In genomic region chr15:66433726-66434125, GRCh38 we compare ENCODE assay signal across 19 cellular contexts. TPM values are rescaled to one million over a fixed set of nuclear protein-coding genes. Genes with fewer than 3 reads are reported as not detected.
A peak's percentile ranks its signal among the peaks of the same experiment; 100 is the strongest.
DNase-seq lines count a peak whose midpoint lies in the region; ATAC-seq and TF ChIP-seq lines count a peak whose summit lies in the region.
"Had no signal": no experiment of that assay in that cellular context is flagged by ENCODE, and none has a peak within 500 bp of the region (broad histone marks: within the 10 kb centered on the region; RNA-seq: fewer than 3 reads in every experiment).

No MANE protein-coding gene starts in this region.

- 94 to 100% methylated on average over 1 to 2 of the region's 2 CpGs for WGBS in transverse colon (ENCODE audit: low coverage in 1 of 2), 2 donors
- WGBS in tibial nerve, 2 donors, result 69 to 82% methylated on average over 2 of the region's 2 CpGs
- 80 to 95% (median 88%) methylated on average over 2 of the region's 2 CpGs for WGBS in stomach, 5 donors

- peaks cover 42 to 57% of the 10 kb centered on the region in 2 donors for H3K36me3 Mint-ChIP-seq in CD14-positive monocyte
- peaks cover 36% of the 10 kb centered on the region for H3K36me3 Mint-ChIP-seq in WTC11
- peaks cover 10 to 22% (median 15%) of the 10 kb centered on the region in 3 donors for H3K36me3 Mint-ChIP-seq in immature natural killer cell

- H3K4me3 ChIP-seq in transverse colon (no peak overlapping the region), tibial nerve (no peak overlapping the region), stomach (no peak overlapping the region)
- H3K4me3 ChIP-seq: sigmoid colon, thyroid gland had no signal

- no peak for TF ChIP-seq EP300 in transverse colon (IDR thresholded peaks at IDR 0.05; ENCODE audit: low read depth)
- no peak for TF ChIP-seq EP300 in tibial nerve (IDR thresholded peaks at IDR 0.05)
- TF ChIP-seq EP300 in stomach (IDR thresholded peaks at IDR 0.05), result no peak

- no peaks in the 10 kb centered on the region for H3K4me1 ChIP-seq in transverse colon
- no peaks in the 10 kb centered on the region for H3K4me1 ChIP-seq in tibial nerve
- H3K4me1 ChIP-seq in stomach, result no peaks in the 10 kb centered on the region
- H3K4me1 ChIP-seq: sigmoid colon, thyroid gland had no signal

- no peak overlapping the region for H3K4me3 Mint-ChIP-seq in CD14-positive monocyte
- no peak overlapping the region for H3K4me3 Mint-ChIP-seq in WTC11
- H3K4me3 Mint-ChIP-seq in immature natural killer cell, result no peak overlapping the region
- H3K4me3 Mint-ChIP-seq: activated naive CD4-positive, alpha-beta T cell treated with anti-CD3 and anti-CD28 coated beads, Interleukin-2, amount 50 U/mL, for 24 hours; HFFc6 had no signal

- H3K27me3 Mint-ChIP-seq in CD14-positive monocyte (ENCODE audit: low read depth in 3 of 3) (peaks cover 0 to 2% (median 0%) of the 10 kb centered on the region in 3 donors), WTC11 (ENCODE audit: low read depth) (no peaks in the 10 kb centered on the region), immature natural killer cell (ENCODE audit: low read depth in 3 of 3) (peaks cover 0 to 3% (median 0%) of the 10 kb centered on the region in 3 donors)
- H3K27me3 Mint-ChIP-seq: activated naive CD4-positive, alpha-beta T cell treated with anti-CD3 and anti-CD28 coated beads, Interleukin-2, amount 50 U/mL, for 24 hours had no signal

- TF ChIP-seq POLR2A in transverse colon (IDR thresholded peaks at IDR 0.05) (no peak), tibial nerve (IDR thresholded peaks at IDR 0.05) (no peak), stomach (IDR thresholded peaks at IDR 0.05) (no peak)

- TF ChIP-seq CTCF in CD14-positive monocyte (IDR thresholded peaks at IDR 0.05) (no peak), WTC11 (IDR thresholded peaks at IDR 0.05) (no peak), transverse colon (IDR thresholded peaks at IDR 0.05) (no peak), tibial nerve (IDR thresholded peaks at IDR 0.05) (no peak), stomach (IDR thresholded peaks at IDR 0.05) (no peak)

- in situ Hi-C loops in transverse colon (cut with MboI; ENCODE audit: low pct_ligation_motif_present in 1 of 4, low pct_unique_long_range_greater_than_20kb in 1 of 4, low sequenced_read_pairs in 3 of 4), result no loop called here

- peaks cover 36% of the 10 kb centered on the region for H3K4me1 Mint-ChIP-seq in CD14-positive monocyte
- peaks cover 41% of the 10 kb centered on the region for H3K4me1 Mint-ChIP-seq in WTC11
- H3K4me1 Mint-ChIP-seq in immature natural killer cell, result peaks cover 35 to 53% of the 10 kb centered on the region in 2 donors

- CTCF ChIA-PET in WTC11 (lab: Charles Lee), result interaction anchor here (1.0 kb wide), 1 partner anchor 36 kb away, joined by 3 read pairs; no protein-coding TSS in a partner anchor

- POLR2A ChIA-PET in WTC11 (lab: Charles Lee), result interaction anchor here (1.0 kb wide), 1 partner anchor 41 kb away, joined by 4 read pairs; no protein-coding TSS in a partner anchor

- intact Hi-C loops in CD14-positive monocyte (cut with micrococcal nuclease), result no loop called here
- intact Hi-C loops in transverse colon (cut with DNase I; ENCODE audit: low total_unique reads), result no loop called here
- intact Hi-C loops in stomach (cut with DNase I; ENCODE audit: low total_unique reads), result no loop called here

- peaks cover 0 to 19% (median 6%) of the 10 kb centered on the region in 4 donors for H3K36me3 ChIP-seq in transverse colon
- H3K36me3 ChIP-seq in tibial nerve, result peaks cover 0 to 41% (median 0%) of the 10 kb centered on the region in 3 donors
- H3K36me3 ChIP-seq in stomach, result peaks cover 9 to 41% (median 40%) of the 10 kb centered on the region in 4 donors

- no peaks in the 10 kb centered on the region for H3K9me3 Mint-ChIP-seq in CD14-positive monocyte
- H3K9me3 Mint-ChIP-seq in WTC11, result no peaks in the 10 kb centered on the region
- no peaks in the 10 kb centered on the region for H3K9me3 Mint-ChIP-seq in immature natural killer cell
- H3K9me3 Mint-ChIP-seq: activated naive CD4-positive, alpha-beta T cell treated with anti-CD3 and anti-CD28 coated beads, Interleukin-2, amount 50 U/mL, for 24 hours; HFFc6 had no signal

- no peaks in the 10 kb centered on the region for H3K27me3 ChIP-seq in transverse colon
- H3K27me3 ChIP-seq in tibial nerve, result no peaks in the 10 kb centered on the region
- H3K27me3 ChIP-seq in stomach, result no peaks in the 10 kb centered on the region
- H3K27me3 ChIP-seq: sigmoid colon, thyroid gland had no signal

- H3K9me3 ChIP-seq in transverse colon, result no peaks in the 10 kb centered on the region
- H3K9me3 ChIP-seq in tibial nerve, result no peaks in the 10 kb centered on the region
- no peaks in the 10 kb centered on the region for H3K9me3 ChIP-seq in stomach
- H3K9me3 ChIP-seq: sigmoid colon, SK-N-SH, thyroid gland had no signal

- H3K27ac Mint-ChIP-seq in CD14-positive monocyte, result peak overlapping the region in 6 of 7 donors; percentile 5 to 66 (median 47)
- H3K27ac Mint-ChIP-seq in WTC11, result peak overlapping the region; percentile 6; the same call in 1 of the 2 replicates
- H3K27ac Mint-ChIP-seq in immature natural killer cell, result peak overlapping the region in 4 of 6 donors; percentile 8 to 64 (median 40)
- H3K27ac Mint-ChIP-seq: activated naive CD4-positive, alpha-beta T cell treated with anti-CD3 and anti-CD28 coated beads, Interleukin-2, amount 50 U/mL, for 24 hours; HFFc6 had no signal

- ATAC-seq in WTC11, result no peak
- ATAC-seq: PC-3 had no signal

- H3K27ac ChIP-seq in transverse colon (no peak overlapping the region), tibial nerve (no peak overlapping the region), stomach (no peak overlapping the region)
- H3K27ac ChIP-seq: sigmoid colon, thyroid gland had no signal

- DNase-seq in AML-193 (lab: John Stamatoyannopoulos, UW), result peak; percentile 7 to 23
- DNase-seq in CD14-positive monocyte (ENCODE audit: low spot score), result no peak
- no peak for DNase-seq in WTC11 (ENCODE audit: low spot score)
- DNase-seq in immature natural killer cell, result no peak
- DNase-seq in transverse colon, result no peak
- no peak for DNase-seq in tibial nerve (ENCODE audit: low spot score in 2 of 2)
- DNase-seq in NCI-H128 (lab: John Stamatoyannopoulos, UW; ENCODE audit: unreplicated experiment), result no peak
- DNase-seq in stomach, result no peak
- DNase-seq: effector CD4-positive, alpha-beta T cell; HFFc6; hypothalamus; NCI-H2029 treated with DMSO at 0.1 percent for 48 hours; NCI-H510A treated with DMSO at 0.1 percent for 48 hours; PC-3; sigmoid colon; SK-N-SH; stimulated activated CD4-positive, alpha-beta T cell treated with anti-CD3 and anti-CD28 coated beads, Interleukin-4, amount 100 ng/mL, for 4 hours; thyroid gland had no signal

TF ChIP-seq in WTC11, 78 proteins besides CTCF, POLR2A, EP300 and RAD21 (continues in another document):
- TF ChIP-seq HMGA2 (CRISPR knock-in tag; IDR thresholded peaks at IDR 0.05) (no peak), JAZF1 (CRISPR knock-in tag; IDR thresholded peaks at IDR 0.05) (no peak), MYBL2 (CRISPR knock-in tag; IDR thresholded peaks at IDR 0.05) (no peak), GTF2I (CRISPR knock-in tag; conservative IDR thresholded peaks at IDR 0.05) (no peak), FOXP1 (CRISPR knock-in tag; IDR thresholded peaks at IDR 0.05; ENCODE audit: borderline replicate concordance) (no peak), ZNF121 (CRISPR knock-in tag; IDR thresholded peaks at IDR 0.05) (no peak), ZBTB21 (CRISPR knock-in tag; IDR thresholded peaks at IDR 0.05; ENCODE audit: borderline replicate concordance) (no peak), STAT6 (CRISPR knock-in tag; conservative IDR thresholded peaks at IDR 0.05; ENCODE audit: low read depth) (no peak), IRF2 (CRISPR knock-in tag; IDR thresholded peaks at IDR 0.05; ENCODE audit: borderline replicate concordance, low read depth) (no peak)

RNA-seq across cellular contexts. Expression of gene MAP2K1, which starts 47.0 kb away (rescaled TPM):
- polyA plus RNA-seq in CD14-positive monocyte, result 10 to 100 TPM; 64.5 to 71.1 TPM
- 89.5 to 93.0 TPM (median 90.4 TPM) in 3 replicates for total RNA-seq in WTC11 (2021)
- polyA plus RNA-seq in immature natural killer cell, result 10 to 100 TPM; 30.7 to 58.3 (median 48.9) TPM
- 10 to 100 TPM; 14.7 to 83.0 (median 40.0) TPM for total RNA-seq in transverse colon
- 10 to 100 TPM; 30.2 to 64.8 (median 41.4) TPM for total RNA-seq in tibial nerve
- 100 to 1,000 TPM in 1 of 5 donors, 10 to 100 TPM in 4; 21.9 to 123 (median 35.0) TPM for total RNA-seq in stomach
- 10 to 100 TPM; 20.1 to 24.6 (median 23.9) TPM for polyA plus RNA-seq in stomach

Comparison
In these comparisons a context has a peak if more than half of its experiments do, and no peak if none do; other contexts are left out.
1. DNase-seq: peak in AML-193 (2 of 2); none in CD14-positive monocyte (single experiment), WTC11 (single experiment), immature natural killer cell (0 of 3), transverse colon (single experiment), tibial nerve (0 of 2), NCI-H128 (single experiment) and stomach (single experiment).
2. Peak in every context shown above with its lines, with median percentiles within 50 percentile points of each other: H3K27ac Mint-ChIP-seq.